ENCODE assay signal across 2 cellular contexts in genomic region chr12:3333583-3333982, GRCh38.
TF ChIP-seq lines count a peak whose summit lies in the region.

No MANE protein-coding gene starts in this region.

TF ChIP-seq in A549, 52 proteins besides CTCF, POLR2A, EP300 and RAD21 (continued from another document):
- TF ChIP-seq HMGXB4 (CRISPR knock-in tag; IDR thresholded peaks at IDR 0.05; ENCODE audit: borderline replicate concordance) (no peak), ESRRA (IDR thresholded peaks at IDR 0.05; ENCODE audit: borderline replicate concordance, low read length) (no peak), KDM1A (IDR thresholded peaks at IDR 0.05; ENCODE audit: low read depth) (no peak), CBX2 (IDR thresholded peaks at IDR 0.05; ENCODE audit: borderline replicate concordance, low read depth) (no peak), ZC3H11A (IDR thresholded peaks at IDR 0.05) (no peak), NR3C1 (IDR thresholded peaks at IDR 0.05) (no peak), ZNF302 (CRISPR knock-in tag; IDR thresholded peaks at IDR 0.05) (no peak), ATOH8 (CRISPR knock-in tag; IDR thresholded peaks at IDR 0.05; ENCODE audit: low read depth) (no peak), EHMT2 (IDR thresholded peaks at IDR 0.05; ENCODE audit: low read depth) (no peak)

TF ChIP-seq in WTC11, 78 proteins besides CTCF, POLR2A, EP300 and RAD21:
- no peak for TF ChIP-seq USF2 (CRISPR knock-in tag; IDR thresholded peaks at IDR 0.05)
- TF ChIP-seq PRDM15 (CRISPR knock-in tag; IDR thresholded peaks at IDR 0.05): no peak
- TF ChIP-seq ZNF317 (CRISPR knock-in tag; IDR thresholded peaks at IDR 0.05; ENCODE audit: borderline replicate concordance, low read depth): no peak
- TF ChIP-seq TEAD4 (CRISPR knock-in tag; IDR thresholded peaks at IDR 0.05): no peak
- TF ChIP-seq ZBTB21 (CRISPR knock-in tag; IDR thresholded peaks at IDR 0.05; ENCODE audit: borderline replicate concordance): no peak
- TF ChIP-seq ZSCAN18 (CRISPR knock-in tag; IDR thresholded peaks at IDR 0.05): no peak
- TF ChIP-seq CDX4 (CRISPR knock-in tag; IDR thresholded peaks at IDR 0.05; ENCODE audit: borderline replicate concordance): no peak
- no peak for TF ChIP-seq TCF7 (CRISPR knock-in tag; IDR thresholded peaks at IDR 0.05; ENCODE audit: low read depth)
- peak; percentile 17; the same call in 1 of the 2 replicates for TF ChIP-seq NFYB (CRISPR knock-in tag; conservative IDR thresholded peaks at IDR 0.05; ENCODE audit: low read depth)
- no peak for TF ChIP-seq PREB (CRISPR knock-in tag; IDR thresholded peaks at IDR 0.05; ENCODE audit: borderline replicate concordance)
- no peak for TF ChIP-seq ATF6 (CRISPR knock-in tag; IDR thresholded peaks at IDR 0.05)
- no peak for TF ChIP-seq IRF1 (CRISPR knock-in tag; IDR thresholded peaks at IDR 0.05)
- TF ChIP-seq ZBTB43 (CRISPR knock-in tag; IDR thresholded peaks at IDR 0.05): no peak
- no peak for TF ChIP-seq HMGXB4 (CRISPR knock-in tag; IDR thresholded peaks at IDR 0.05)
- TF ChIP-seq ZNF416 (CRISPR knock-in tag; IDR thresholded peaks at IDR 0.05): no peak
- no peak for TF ChIP-seq ERG (CRISPR knock-in tag; IDR thresholded peaks at IDR 0.05)
- TF ChIP-seq NR2C2 (CRISPR knock-in tag; IDR thresholded peaks at IDR 0.05): no peak
- 0 out of 2 replicates have a peak, but pooled peaks have one; percentile 29 for TF ChIP-seq FOXP1 (CRISPR knock-in tag; IDR thresholded peaks at IDR 0.05; ENCODE audit: borderline replicate concordance)
- TF ChIP-seq GTF2I (CRISPR knock-in tag; conservative IDR thresholded peaks at IDR 0.05): no peak
- TF ChIP-seq ELF4 (CRISPR knock-in tag; IDR thresholded peaks at IDR 0.05; ENCODE audit: low read depth): no peak
- TF ChIP-seq TEAD1 (CRISPR knock-in tag; IDR thresholded peaks at IDR 0.05): peak; percentile 38; the same call in 1 of the 2 replicates
- TF ChIP-seq SP1 (CRISPR knock-in tag; conservative IDR thresholded peaks at IDR 0.05): no peak
- no peak for TF ChIP-seq RELA (CRISPR knock-in tag; IDR thresholded peaks at IDR 0.05; ENCODE audit: borderline replicate concordance)
- TF ChIP-seq FOXP4 (CRISPR knock-in tag; IDR thresholded peaks at IDR 0.05): no peak
- TF ChIP-seq MAX (CRISPR knock-in tag; IDR thresholded peaks at IDR 0.05): 0 out of 2 replicates have a peak, but pooled peaks have one; percentile 46
